Comparison of ENCODE assay signal across 1 cellular context in the genomic region with DNA sequence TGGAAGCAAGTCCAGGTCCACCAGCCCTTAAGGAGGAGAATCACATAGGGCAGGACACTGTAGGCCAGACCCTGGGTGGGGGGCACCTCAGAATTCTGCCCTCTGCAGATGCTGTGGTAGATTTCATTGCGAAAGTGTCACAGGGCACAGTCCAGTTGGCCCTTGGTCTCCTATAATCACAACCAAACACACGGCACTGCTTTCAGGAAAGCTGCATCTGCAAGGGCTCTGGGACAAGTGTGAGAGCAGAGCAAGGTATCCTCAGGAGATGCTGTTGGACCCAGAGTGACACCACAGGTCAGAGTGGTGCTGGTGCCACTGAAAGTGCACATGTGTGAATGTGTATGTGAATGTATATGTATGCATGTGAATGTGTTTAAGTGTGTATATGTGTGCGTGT.
TF ChIP-seq lines count a peak whose summit lies in the region.

No MANE protein-coding gene starts in this region.

TF ChIP-seq in A549, 52 proteins besides CTCF, POLR2A, EP300 and RAD21 (continued from another document):
- TF ChIP-seq CEBPB (IDR thresholded peaks at IDR 0.05), result no peak
